1 cellular context compared by ENCODE assay signal in the genomic region with DNA sequence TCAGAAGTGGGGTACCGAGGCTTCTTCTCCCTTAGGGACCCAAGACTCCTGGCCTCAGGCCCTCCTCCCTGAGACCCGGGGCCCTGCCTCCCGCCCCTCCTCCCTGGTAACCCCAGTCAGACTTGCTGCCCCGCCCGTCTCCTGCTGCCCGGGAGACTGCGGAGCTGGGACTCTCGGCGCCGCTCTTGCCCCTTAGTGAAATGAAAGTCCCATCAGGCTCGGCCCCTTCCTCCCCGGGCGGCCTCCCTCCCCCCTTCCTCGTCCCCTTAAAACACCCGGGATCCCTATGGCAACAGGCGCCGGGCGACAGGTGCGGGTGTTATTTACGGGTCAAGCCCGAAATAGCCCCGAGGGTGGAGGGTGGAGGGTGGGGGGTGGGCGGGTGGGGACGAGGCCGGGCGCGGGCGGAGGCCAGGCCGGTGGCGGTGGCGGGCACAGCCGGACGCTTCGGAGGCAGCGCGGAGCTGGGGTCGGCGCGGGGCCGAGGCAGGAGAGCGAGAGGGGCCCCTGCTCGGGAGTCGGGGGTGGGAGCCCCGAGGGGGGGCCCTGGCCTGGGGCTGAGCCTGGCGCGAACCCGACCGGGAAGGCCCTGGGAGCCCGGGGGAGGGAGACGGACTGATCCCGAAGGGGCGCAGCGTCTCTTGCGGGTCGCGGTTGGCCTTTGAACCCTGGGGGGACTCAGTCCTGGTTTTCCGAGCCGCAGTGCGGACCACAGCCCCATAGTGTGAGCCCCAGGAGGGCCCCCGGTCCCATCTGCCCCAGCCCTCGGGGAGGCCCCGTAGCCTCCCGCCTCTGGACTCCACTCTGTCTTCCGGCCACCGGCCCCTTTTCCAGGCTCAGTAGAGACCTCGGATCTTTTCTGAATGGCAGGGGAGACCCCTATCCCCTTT.
TF ChIP-seq lines count a peak whose summit lies in the region.

A gene with protein sequence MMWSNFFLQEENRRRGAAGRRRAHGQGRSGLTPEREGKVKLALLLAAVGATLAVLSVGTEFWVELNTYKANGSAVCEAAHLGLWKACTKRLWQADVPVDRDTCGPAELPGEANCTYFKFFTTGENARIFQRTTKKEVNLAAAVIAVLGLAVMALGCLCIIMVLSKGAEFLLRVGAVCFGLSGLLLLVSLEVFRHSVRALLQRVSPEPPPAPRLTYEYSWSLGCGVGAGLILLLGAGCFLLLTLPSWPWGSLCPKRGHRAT (plus strand): TSS at position 414 of the 890 bp plus-strand sequence. CDS start 1,241 bp downstream, outside the sequence.

TF ChIP-seq in A549, 52 proteins besides CTCF, POLR2A, EP300 and RAD21 (continued from another document):
- TF ChIP-seq, protein P1, sequence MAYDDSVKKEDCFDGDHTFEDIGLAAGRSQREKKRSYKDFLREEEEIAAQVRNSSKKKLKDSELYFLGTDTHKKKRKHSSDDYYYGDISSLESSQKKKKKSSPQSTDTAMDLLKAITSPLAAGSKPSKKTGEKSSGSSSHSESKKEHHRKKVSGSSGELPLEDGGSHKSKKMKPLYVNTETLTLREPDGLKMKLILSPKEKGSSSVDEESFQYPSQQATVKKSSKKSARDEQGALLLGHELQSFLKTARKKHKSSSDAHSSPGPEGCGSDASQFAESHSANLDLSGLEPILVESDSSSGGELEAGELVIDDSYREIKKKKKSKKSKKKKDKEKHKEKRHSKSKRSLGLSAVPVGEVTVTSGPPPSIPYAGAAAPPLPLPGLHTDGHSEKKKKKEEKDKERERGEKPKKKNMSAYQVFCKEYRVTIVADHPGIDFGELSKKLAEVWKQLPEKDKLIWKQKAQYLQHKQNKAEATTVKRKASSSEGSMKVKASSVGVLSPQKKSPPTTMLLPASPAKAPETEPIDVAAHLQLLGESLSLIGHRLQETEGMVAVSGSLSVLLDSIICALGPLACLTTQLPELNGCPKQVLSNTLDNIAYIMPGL (CRISPR knock-in tag; IDR thresholded peaks at IDR 0.05; ENCODE audit: borderline replicate concordance), result 0 out of 2 replicates have a peak, but pooled peaks have one; percentile 58
- TF ChIP-seq, protein P2, sequence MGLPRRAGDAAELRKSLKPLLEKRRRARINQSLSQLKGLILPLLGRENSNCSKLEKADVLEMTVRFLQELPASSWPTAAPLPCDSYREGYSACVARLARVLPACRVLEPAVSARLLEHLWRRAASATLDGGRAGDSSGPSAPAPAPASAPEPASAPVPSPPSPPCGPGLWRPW (IDR thresholded peaks at IDR 0.05), result no peak
- TF ChIP-seq ZNF302 (CRISPR knock-in tag; IDR thresholded peaks at IDR 0.05), result no peak
- TF ChIP-seq EHF (CRISPR knock-in tag; IDR thresholded peaks at IDR 0.05), result peak; percentile 32; the same call in 1 of the 2 replicates
- no peak for TF ChIP-seq ZFP36 (IDR thresholded peaks at IDR 0.05; ENCODE audit: borderline replicate concordance, partially characterized antibody)
- no peak for TF ChIP-seq MAFK (IDR thresholded peaks at IDR 0.05; ENCODE audit: partially characterized antibody)
- TF ChIP-seq FOSL2 (IDR thresholded peaks at IDR 0.05), result no peak
- TF ChIP-seq FOSL2 (CRISPR knock-in tag; IDR thresholded peaks at IDR 0.05), result peak; percentile 20
- no peak for TF ChIP-seq FOXS1 (CRISPR knock-in tag; IDR thresholded peaks at IDR 0.05)
- no peak for TF ChIP-seq KDM5A (IDR thresholded peaks at IDR 0.05)
- no peak for TF ChIP-seq ESRRA (IDR thresholded peaks at IDR 0.05; ENCODE audit: borderline replicate concordance, low read length)
- no peak for TF ChIP-seq PHF8 (IDR thresholded peaks at IDR 0.05; ENCODE audit: borderline replicate concordance, low read depth)
- no peak for TF ChIP-seq KDM1A (IDR thresholded peaks at IDR 0.05; ENCODE audit: low read depth)
- TF ChIP-seq, protein P3, sequence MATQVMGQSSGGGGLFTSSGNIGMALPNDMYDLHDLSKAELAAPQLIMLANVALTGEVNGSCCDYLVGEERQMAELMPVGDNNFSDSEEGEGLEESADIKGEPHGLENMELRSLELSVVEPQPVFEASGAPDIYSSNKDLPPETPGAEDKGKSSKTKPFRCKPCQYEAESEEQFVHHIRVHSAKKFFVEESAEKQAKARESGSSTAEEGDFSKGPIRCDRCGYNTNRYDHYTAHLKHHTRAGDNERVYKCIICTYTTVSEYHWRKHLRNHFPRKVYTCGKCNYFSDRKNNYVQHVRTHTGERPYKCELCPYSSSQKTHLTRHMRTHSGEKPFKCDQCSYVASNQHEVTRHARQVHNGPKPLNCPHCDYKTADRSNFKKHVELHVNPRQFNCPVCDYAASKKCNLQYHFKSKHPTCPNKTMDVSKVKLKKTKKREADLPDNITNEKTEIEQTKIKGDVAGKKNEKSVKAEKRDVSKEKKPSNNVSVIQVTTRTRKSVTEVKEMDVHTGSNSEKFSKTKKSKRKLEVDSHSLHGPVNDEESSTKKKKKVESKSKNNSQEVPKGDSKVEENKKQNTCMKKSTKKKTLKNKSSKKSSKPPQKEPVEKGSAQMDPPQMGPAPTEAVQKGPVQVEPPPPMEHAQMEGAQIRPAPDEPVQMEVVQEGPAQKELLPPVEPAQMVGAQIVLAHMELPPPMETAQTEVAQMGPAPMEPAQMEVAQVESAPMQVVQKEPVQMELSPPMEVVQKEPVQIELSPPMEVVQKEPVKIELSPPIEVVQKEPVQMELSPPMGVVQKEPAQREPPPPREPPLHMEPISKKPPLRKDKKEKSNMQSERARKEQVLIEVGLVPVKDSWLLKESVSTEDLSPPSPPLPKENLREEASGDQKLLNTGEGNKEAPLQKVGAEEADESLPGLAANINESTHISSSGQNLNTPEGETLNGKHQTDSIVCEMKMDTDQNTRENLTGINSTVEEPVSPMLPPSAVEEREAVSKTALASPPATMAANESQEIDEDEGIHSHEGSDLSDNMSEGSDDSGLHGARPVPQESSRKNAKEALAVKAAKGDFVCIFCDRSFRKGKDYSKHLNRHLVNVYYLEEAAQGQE (IDR thresholded peaks at IDR 0.05), result no peak
- TF ChIP-seq, protein P4, sequence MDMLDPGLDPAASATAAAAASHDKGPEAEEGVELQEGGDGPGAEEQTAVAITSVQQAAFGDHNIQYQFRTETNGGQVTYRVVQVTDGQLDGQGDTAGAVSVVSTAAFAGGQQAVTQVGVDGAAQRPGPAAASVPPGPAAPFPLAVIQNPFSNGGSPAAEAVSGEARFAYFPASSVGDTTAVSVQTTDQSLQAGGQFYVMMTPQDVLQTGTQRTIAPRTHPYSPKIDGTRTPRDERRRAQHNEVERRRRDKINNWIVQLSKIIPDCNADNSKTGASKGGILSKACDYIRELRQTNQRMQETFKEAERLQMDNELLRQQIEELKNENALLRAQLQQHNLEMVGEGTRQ (IDR thresholded peaks at IDR 0.05), result no peak
- TF ChIP-seq NPAS2 (CRISPR knock-in tag; IDR thresholded peaks at IDR 0.05; ENCODE audit: borderline replicate concordance), result no peak
- TF ChIP-seq MYC (IDR thresholded peaks at IDR 0.05; ENCODE audit: borderline replicate concordance, low read length), result no peak
- TF ChIP-seq BHLHE40 (IDR thresholded peaks at IDR 0.05; ENCODE audit: low read depth, low read length), result no peak
- TF ChIP-seq HOXB5 (CRISPR knock-in tag; IDR thresholded peaks at IDR 0.05), result peak; percentile 83
- TF ChIP-seq, protein P5, sequence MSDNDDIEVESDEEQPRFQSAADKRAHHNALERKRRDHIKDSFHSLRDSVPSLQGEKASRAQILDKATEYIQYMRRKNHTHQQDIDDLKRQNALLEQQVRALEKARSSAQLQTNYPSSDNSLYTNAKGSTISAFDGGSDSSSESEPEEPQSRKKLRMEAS (IDR thresholded peaks at IDR 0.05), result peak; percentile 30; the same call in 1 of the 2 replicates
- TF ChIP-seq RNF2 (IDR thresholded peaks at IDR 0.05; ENCODE audit: borderline replicate concordance, low read depth), result no peak
- TF ChIP-seq HEYL (CRISPR knock-in tag; IDR thresholded peaks at IDR 0.05), result no peak
- TF ChIP-seq NFE2L2 (conservative IDR thresholded peaks at IDR 0.05; ENCODE audit: low read length), result no peak
- no peak for TF ChIP-seq JUNB (IDR thresholded peaks at IDR 0.05)
- TF ChIP-seq CBX2 (IDR thresholded peaks at IDR 0.05; ENCODE audit: borderline replicate concordance, low read depth), result no peak
- no peak for TF ChIP-seq ZSCAN20 (CRISPR knock-in tag; IDR thresholded peaks at IDR 0.05)
